23 cellular contexts compared by ENCODE assay signal in genomic region chr6:34940030-34940434, GRCh38. TPM values are rescaled to one million over a fixed set of nuclear protein-coding genes. Genes with fewer than 3 reads are reported as not detected.
A peak's percentile ranks its signal among the peaks of the same experiment; 100 is the strongest.
DNase-seq lines count a peak whose midpoint lies in the region; ATAC-seq, FAIRE-seq and TF ChIP-seq lines count a peak whose summit lies in the region.
"Had no signal": no experiment of that assay in that cellular context is flagged by ENCODE, and none has a peak within 500 bp of the region (broad histone marks: within the 10 kb centered on the region; RNA-seq: fewer than 3 reads in every experiment).

No MANE protein-coding gene starts in this region.

- H2AFZ ChIP-seq in Loucy (ENCODE audit: low read length) = no peak overlapping the region
- no peak overlapping the region for H2AFZ ChIP-seq in HepG2 (ENCODE audit: low read length)

- H3K36me3 ChIP-seq in Loucy (ENCODE audit: insufficient read depth, low read length) (no peaks in the 10 kb centered on the region), cardiac muscle cell (no peaks in the 10 kb centered on the region), HepG2 (replicated peaks in 1 of 2; ENCODE audit: control insufficient read depth in 1 of 2, insufficient read depth in 2 of 2, low read length in 2 of 2) (no peaks in the 10 kb centered on the region), testis (ENCODE audit: low read depth, missing control alignments) (no peaks in the 10 kb centered on the region)

- WGBS in HepG2 (ENCODE audit: low lambda C conversion rate) = 44% methylated on average over 4 of the region's 4 CpGs
- 19 to 30% methylated on average over 4 of the region's 4 CpGs for whole genome bisulfite sequencing in testis, 2 donors

- H3K27me3 Mint-ChIP-seq in activated T-helper 17 cell treated with anti-CD3 and anti-CD28 coated beads, Interleukin-2, amount 50 U/mL, for 72 hours = no peaks in the 10 kb centered on the region
- H3K27me3 Mint-ChIP-seq: CD4-positive, alpha-beta T cell; naive thymus-derived CD4-positive, alpha-beta T cell had no signal

- H3K9me3 ChIP-seq in Loucy (ENCODE audit: insufficient read depth, low read depth, low read length) (no peaks in the 10 kb centered on the region), cardiac muscle cell (ENCODE audit: low read depth) (no peaks in the 10 kb centered on the region), HepG2 (ENCODE audit: low read length) (no peaks in the 10 kb centered on the region), testis (no peaks in the 10 kb centered on the region)

- ATAC-seq in HepG2 = no peak
- ATAC-seq in activated T-helper 17 cell treated with anti-CD3 and anti-CD28 coated beads, Interleukin-2, amount 50 U/mL, for 72 hours (replicated peaks) = no peak
- ATAC-seq: naive thymus-derived CD4-positive, alpha-beta T cell; stimulated activated naive CD8-positive, alpha-beta T cell treated with anti-CD3 and anti-CD28 coated beads, Interleukin-15, Interleukin-2, amounts not matched to agents 100 U/mL and 50 U/mL, for 24 hours had no signal

- in situ Hi-C loops in HepG2 (cut with HindIII; ENCODE audit: extremely low pct_ligation_motif_present, low pct_unique_long_range_greater_than_20kb) = no loop called here

- no peak overlapping the region for H3K4me3 Mint-ChIP-seq in activated T-helper 17 cell treated with anti-CD3 and anti-CD28 coated beads, Interleukin-2, amount 50 U/mL, for 72 hours
- H3K4me3 Mint-ChIP-seq: activated naive CD8-positive, alpha-beta T cell treated with anti-CD3 and anti-CD28 coated beads, Interleukin-2, amount 10 ng/mL, durations not matched to agents 7 days and 5 days; CD4-positive, alpha-beta T cell; H9; naive thymus-derived CD4-positive, alpha-beta T cell had no signal

- H3K9me3 Mint-ChIP-seq in activated T-helper 17 cell treated with anti-CD3 and anti-CD28 coated beads, Interleukin-2, amount 50 U/mL, for 72 hours = no peaks in the 10 kb centered on the region
- H3K9me3 Mint-ChIP-seq: activated naive CD8-positive, alpha-beta T cell treated with anti-CD3 and anti-CD28 coated beads, Interleukin-2, amount 10 ng/mL, durations not matched to agents 7 days and 5 days; CD4-positive, alpha-beta T cell; H9; naive thymus-derived CD4-positive, alpha-beta T cell had no signal

- H3K9ac ChIP-seq in Loucy (ENCODE audit: low read depth, low read length, poor library complexity, severe bottlenecking) (no peak overlapping the region), HepG2 (ENCODE audit: insufficient read depth, low read depth, low read length) (no peak overlapping the region)

- TF ChIP-seq POLR2A in HepG2 (IDR thresholded peaks at IDR 0.05; ENCODE audit: insufficient read depth in 1 of 2, low read depth in 2 of 2, low read length in 2 of 2) = no peak
- no peak for TF ChIP-seq POLR2A in testis (IDR thresholded peaks at IDR 0.05)

- no peak for TF ChIP-seq RAD21 in HepG2 (CRISPR knock-in tag; IDR thresholded peaks at IDR 0.05)

- H4K20me1 ChIP-seq in Loucy (ENCODE audit: insufficient read depth, low read length, poor library complexity, severe bottlenecking) (no peaks in the 10 kb centered on the region), HepG2 (ENCODE audit: insufficient read depth, low read length) (peaks cover 3% of the 10 kb centered on the region; the same call in 1 of the 2 replicates)

- H3K4me2 ChIP-seq in Loucy (ENCODE audit: low read depth, low read length, poor library complexity, severe bottlenecking) = peak overlapping the region; percentile 10
- H3K4me2 ChIP-seq in HepG2 (ENCODE audit: low read depth, low read length) = no peak overlapping the region

- H3K79me2 ChIP-seq in Loucy (ENCODE audit: insufficient read depth, low read length) (0 out of 2 replicates have a peak, but pooled peaks cover 2% of the 10 kb centered on the region), HepG2 (ENCODE audit: insufficient read depth, low read length) (peaks cover 6% of the 10 kb centered on the region)

- no peaks in the 10 kb centered on the region for H3K9me2 ChIP-seq in Loucy (replicated peaks; ENCODE audit: low read depth, low read length)

- peaks cover 12% of the 10 kb centered on the region for H3K4me1 ChIP-seq in Loucy (ENCODE audit: insufficient read depth, low read length, poor library complexity, severe bottlenecking)
- peaks cover 17% of the 10 kb centered on the region for H3K4me1 ChIP-seq in cardiac muscle cell (ENCODE audit: low read depth)
- H3K4me1 ChIP-seq in HepG2 (ENCODE audit: insufficient read depth, low read length) = peaks cover 23% of the 10 kb centered on the region
- H3K4me1 ChIP-seq in testis = peaks cover 38% of the 10 kb centered on the region

- H3K4me3 ChIP-seq in Loucy (ENCODE audit: low read length, poor library complexity, severe bottlenecking) (no peak overlapping the region), cardiac muscle cell (no peak overlapping the region), HepG2 (replicated peaks in 1 of 3; ENCODE audit: insufficient read depth in 1 of 3, low read depth in 2 of 3, low read length in 3 of 3) (no peak overlapping the region), testis (no peak overlapping the region)

- intact Hi-C loops in HepG2 (cut with micrococcal nuclease; ENCODE audit: unreplicated experiment) = no loop called here
- intact Hi-C loops in testis (cut with DNase I; ENCODE audit: low total_unique reads) = no loop called here

- H3K27ac Mint-ChIP-seq in activated T-helper 17 cell treated with anti-CD3 and anti-CD28 coated beads, Interleukin-2, amount 50 U/mL, for 72 hours = no peak overlapping the region
- H3K27ac Mint-ChIP-seq: activated naive CD8-positive, alpha-beta T cell treated with anti-CD3 and anti-CD28 coated beads, Interleukin-2, amount 10 ng/mL, durations not matched to agents 7 days and 5 days; CD4-positive, alpha-beta T cell; H9; naive thymus-derived CD4-positive, alpha-beta T cell had no signal

- TF ChIP-seq CTCF in Loucy (conservative IDR thresholded peaks at IDR 0.05; ENCODE audit: low read length) (no peak), cardiac muscle cell (IDR thresholded peaks at IDR 0.05; ENCODE audit: low read depth, low read length) (no peak), HepG2 (CRISPR knock-in tag; IDR thresholded peaks at IDR 0.05) (no peak), testis (IDR thresholded peaks at IDR 0.05) (no peak)

- POLR2A ChIA-PET in HepG2 (lab: Yijun Ruan, JAX) = no interaction called here

- 0 out of 2 replicates have a peak, but pooled peaks cover 5% of the 10 kb centered on the region for H3F3A ChIP-seq in Loucy (ENCODE audit: low read depth)

- H3K27ac ChIP-seq in cardiac muscle cell (peak overlapping the region; percentile 89), HepG2 (ENCODE audit: extremely low read length, insufficient read depth, low read length) (peak overlapping the region; percentile 6), testis (peak overlapping the region; percentile 72 to 89)
- H3K27ac ChIP-seq: HL-60, RWPE1 had no signal

- DNase-seq in cardiac muscle cell (ENCODE audit: low read depth in 1 of 2, low spot score in 1 of 2) = peak in 1 of 2 donors; percentile 13
- peak; percentile 41 for DNase-seq in HepG2 (ENCODE audit: low spot score)
- no peak for DNase-seq in testis
- DNase-seq in NCI-H2029 treated with DMSO at 0.1 percent for 48 hours (lab: John Stamatoyannopoulos, UW) = no peak
- DNase-seq in NCI-H2171 (lab: John Stamatoyannopoulos, UW) = no peak
- no peak for DNase-seq in EL
- DNase-seq: activated CD8-positive, alpha-beta memory T cell treated with anti-CD3 and anti-CD28 coated beads, Interleukin-2, amount 50 U/mL, for 4 hours; activated naive CD8-positive, alpha-beta T cell treated with anti-CD3 and anti-CD28 coated beads, Interleukin-2, amount 10 ng/mL, durations not matched to agents 7 days and 5 days; CD4-positive, alpha-beta T cell; H9; IMR-90; islet precursor cell; mesendoderm; naive thymus-derived CD4-positive, alpha-beta T cell; NCI-H1105; NCI-H2081; NCI-H774; stimulated activated CD4-positive, alpha-beta T cell treated with anti-CD3 and anti-CD28 coated beads, Interleukin-12 subunit alpha, Interleukin-12 subunit beta, amount 100 ng/mL, for 4 hours; stimulated activated naive CD8-positive, alpha-beta T cell treated with anti-CD3 and anti-CD28 coated beads, Interleukin-15, Interleukin-2, amounts not matched to agents 100 U/mL and 50 U/mL, for 24 hours had no signal

- H3K27me3 ChIP-seq in Loucy (ENCODE audit: insufficient read depth, low read length, poor library complexity, severe bottlenecking) (no peaks in the 10 kb centered on the region), cardiac muscle cell (no peaks in the 10 kb centered on the region), HepG2 (ENCODE audit: control insufficient read depth in 1 of 2, insufficient read depth in 2 of 2, low read length in 2 of 2) (no peaks in the 10 kb centered on the region), testis (no peaks in the 10 kb centered on the region)

- CTCF ChIA-PET in HepG2 (lab: Yijun Ruan, JAX; ENCODE audit: low intra/inter-chr PET ratio, low total read pairs) = no interaction called here

- H3K4me1 Mint-ChIP-seq in activated T-helper 17 cell treated with anti-CD3 and anti-CD28 coated beads, Interleukin-2, amount 50 U/mL, for 72 hours = no peaks in the 10 kb centered on the region

- TF ChIP-seq EP300 in HepG2 (IDR thresholded peaks at IDR 0.05; ENCODE audit: low read depth in 2 of 2, low read length in 2 of 2) (no peak), HepG2 (CRISPR knock-in tag; IDR thresholded peaks at IDR 0.05; ENCODE audit: borderline replicate concordance) (no peak)

- BruUV-seq in HepG2 (replicated peaks; lab: Mats Ljungman, UMichigan) = no TSS peak

- FAIRE-seq in HepG2 (lab: Jason Lieb, UNC) = peak; percentile 26

- no peaks in the 10 kb centered on the region for H3K36me3 Mint-ChIP-seq in activated T-helper 17 cell treated with anti-CD3 and anti-CD28 coated beads, Interleukin-2, amount 50 U/mL, for 72 hours (ENCODE audit: low read depth)

RNA-seq across cellular contexts. Expression of gene ANKS1A, which starts 51.0 kb away (rescaled TPM):
- total RNA-seq in cardiac muscle cell (18.6 and 27.2 TPM in 2 replicates), HepG2 (2016; rRNA removed; fragmentation: Illumina TruSeq; extraction: Trizol) (14.5 and 15.1 TPM in 2 replicates), testis (10 to 100 TPM; 95.9 to 96.9 TPM)
- polyA plus RNA-seq in cardiac muscle cell (11.3 and 21.5 TPM in 2 replicates), HepG2 (2011; rRNA removed) (7.2 and 8.2 TPM in 2 replicates), testis (ENCODE audit: insufficient read depth, low read depth, low replicate concordance) (44.2 TPM)
- 1.8 and 2.1 TPM in 2 replicates for total RNA-seq in HepG2 (2016; cell fraction: cytosol; rRNA removed; fragmentation: Illumina TruSeq; extraction: Trizol; ENCODE audit: low read depth)
- total RNA-seq in HepG2 (2016; cell fraction: insoluble cytoplasmic fraction; rRNA removed; fragmentation: Illumina TruSeq; extraction: Trizol) = 11.8 and 14.7 TPM in 2 replicates
- 5.1 and 5.2 TPM in 2 replicates for total RNA-seq in HepG2 (2016; cell fraction: membrane; rRNA removed; fragmentation: Illumina TruSeq; extraction: Trizol)
- 12.6 and 14.4 TPM in 2 replicates for total RNA-seq in HepG2 (2016; cell fraction: nucleus; rRNA removed; fragmentation: Illumina TruSeq; extraction: Trizol)
- polyA plus RNA-seq in HepG2 (2011; cell fraction: cytosol; rRNA removed) = 3.6 and 4.0 TPM in 2 replicates
- 15.9 and 18.1 TPM in 2 replicates for polyA plus RNA-seq in HepG2 (2011; cell fraction: nucleus; rRNA removed)
- 10.9 and 11.3 TPM in 2 replicates for polyA plus RNA-seq in HepG2 (2012)
- polyA plus RNA-seq in HepG2 (2016; cell fraction: cytosol; fragmentation: Illumina TruSeq; extraction: Trizol; ENCODE audit: low read depth) = 0.49 and 0.55 TPM in 2 replicates
- polyA plus RNA-seq in HepG2 (2016; cell fraction: insoluble cytoplasmic fraction; fragmentation: Illumina TruSeq; extraction: Trizol; ENCODE audit: low read depth) = 7.8 and 11.0 TPM in 2 replicates
- polyA plus RNA-seq in HepG2 (2016; cell fraction: membrane; fragmentation: Illumina TruSeq; extraction: Trizol; ENCODE audit: low read depth) = 1.5 and 2.0 TPM in 2 replicates
- 16.3 and 18.8 TPM in 2 replicates for polyA plus RNA-seq in HepG2 (2016; cell fraction: nucleus; fragmentation: Illumina TruSeq; extraction: Trizol; ENCODE audit: insufficient read depth, low read depth)
- polyA minus RNA-seq in HepG2 (2011; rRNA and poly(A)+ RNA removed; ENCODE audit: low replicate concordance) = 16.7 and 18.1 TPM in 2 replicates
- polyA minus RNA-seq in HepG2 (2011; cell fraction: cytosol; rRNA and poly(A)+ RNA removed) = 6.1 and 8.1 TPM in 2 replicates
- polyA minus RNA-seq in HepG2 (2011; cell fraction: nucleus; rRNA and poly(A)+ RNA removed) = 13.3 and 13.8 TPM in 2 replicates
- total RNA-seq in activated T-helper 17 cell treated with anti-CD3 and anti-CD28 coated beads, Interleukin-2, amount 50 U/mL, for 72 hours = 1 to 10 TPM; 7.7 to 8.8 TPM

RNA-seq across cellular contexts. Expression of gene TAF11, which starts 52.2 kb away (rescaled TPM):
- 25.8 and 30.3 TPM in 2 replicates for total RNA-seq in cardiac muscle cell
- polyA plus RNA-seq in cardiac muscle cell = 39.9 and 45.3 TPM in 2 replicates
- 73.6 and 94.9 TPM in 2 replicates for total RNA-seq in HepG2 (2016; rRNA removed; fragmentation: Illumina TruSeq; extraction: Trizol)
- 15.2 and 17.0 TPM in 2 replicates for total RNA-seq in HepG2 (2016; cell fraction: cytosol; rRNA removed; fragmentation: Illumina TruSeq; extraction: Trizol; ENCODE audit: low read depth)
- 76.1 and 101 TPM in 2 replicates for total RNA-seq in HepG2 (2016; cell fraction: insoluble cytoplasmic fraction; rRNA removed; fragmentation: Illumina TruSeq; extraction: Trizol)
- 48.5 and 59.3 TPM in 2 replicates for total RNA-seq in HepG2 (2016; cell fraction: membrane; rRNA removed; fragmentation: Illumina TruSeq; extraction: Trizol)
- 26.5 and 29.8 TPM in 2 replicates for total RNA-seq in HepG2 (2016; cell fraction: nucleus; rRNA removed; fragmentation: Illumina TruSeq; extraction: Trizol)
- polyA plus RNA-seq in HepG2 (2011; rRNA removed) = 29.5 and 35.4 TPM in 2 replicates
- 19.6 and 30.9 TPM in 2 replicates for polyA plus RNA-seq in HepG2 (2011; cell fraction: cytosol; rRNA removed)
- 15.0 and 19.9 TPM in 2 replicates for polyA plus RNA-seq in HepG2 (2011; cell fraction: nucleus; rRNA removed)
- polyA plus RNA-seq in HepG2 (2012) = 25.1 and 34.4 TPM in 2 replicates
- polyA plus RNA-seq in HepG2 (2016; cell fraction: cytosol; fragmentation: Illumina TruSeq; extraction: Trizol; ENCODE audit: low read depth) = 17.3 and 17.5 TPM in 2 replicates
- 93.7 and 105 TPM in 2 replicates for polyA plus RNA-seq in HepG2 (2016; cell fraction: insoluble cytoplasmic fraction; fragmentation: Illumina TruSeq; extraction: Trizol; ENCODE audit: low read depth)
- polyA plus RNA-seq in HepG2 (2016; cell fraction: membrane; fragmentation: Illumina TruSeq; extraction: Trizol; ENCODE audit: low read depth) = 40.2 and 43.7 TPM in 2 replicates
- polyA plus RNA-seq in HepG2 (2016; cell fraction: nucleus; fragmentation: Illumina TruSeq; extraction: Trizol; ENCODE audit: insufficient read depth, low read depth) = 53.1 and 56.0 TPM in 2 replicates
- 10.4 and 14.8 TPM in 2 replicates for polyA minus RNA-seq in HepG2 (2011; rRNA and poly(A)+ RNA removed; ENCODE audit: low replicate concordance)
- 9.6 and 10.0 TPM in 2 replicates for polyA minus RNA-seq in HepG2 (2011; cell fraction: cytosol; rRNA and poly(A)+ RNA removed)
- polyA minus RNA-seq in HepG2 (2011; cell fraction: nucleus; rRNA and poly(A)+ RNA removed) = 11.2 and 13.4 TPM in 2 replicates
- total RNA-seq in testis = 10 to 100 TPM; 65.9 to 69.7 TPM
- polyA plus RNA-seq in testis (ENCODE audit: insufficient read depth, low read depth, low replicate concordance) = 52.2 TPM
- 10 to 100 TPM; 28.7 to 30.0 TPM for total RNA-seq in activated T-helper 17 cell treated with anti-CD3 and anti-CD28 coated beads, Interleukin-2, amount 50 U/mL, for 72 hours

Comparison
In these comparisons a context has a peak if more than half of its experiments do, and no peak if none do; other contexts are left out.
1. H3K27ac ChIP-seq: peak in every context shown above with its lines; median percentile 89 in cardiac muscle cell; 80 in testis; 6 in HepG2.